ENCODE assay signal across 9 cellular contexts in genomic region chr3:150238995-150239612, GRCh38.
A peak's percentile ranks its signal among the peaks of the same experiment; 100 is the strongest.
DNase-seq lines count a peak whose midpoint lies in the region; ATAC-seq and TF ChIP-seq lines count a peak whose summit lies in the region.
"Had no signal": no experiment of that assay in that cellular context is flagged by ENCODE, and none has a peak within 500 bp of the region (broad histone marks: within the 10 kb centered on the region; RNA-seq: fewer than 3 reads in every experiment).

No MANE protein-coding gene starts in this region.

- WGBS in stomach, 5 donors = 42 to 59% (median 55%) methylated on average over 5 of the region's 5 CpGs

- no peaks in the 10 kb centered on the region for H3K9me3 ChIP-seq in stomach

- intact Hi-C loops in stomach (cut with DNase I; ENCODE audit: low total_unique reads) = no loop called here

- TF ChIP-seq EP300 in stomach (IDR thresholded peaks at IDR 0.05) = no peak

- peak overlapping the region in 3 of 5 donors; percentile 14 to 73 (median 66) for H3K27ac ChIP-seq in stomach

- peaks cover 13 to 39% (median 22%) of the 10 kb centered on the region in 4 donors for H3K4me1 ChIP-seq in stomach

- no peaks in the 10 kb centered on the region for H3K36me3 ChIP-seq in stomach

- ATAC-seq in esophagus mucosa = no peak
- ATAC-seq: T-helper 17 cell had no signal

- TF ChIP-seq POLR2A in stomach (IDR thresholded peaks at IDR 0.05) = no peak

- no peaks in the 10 kb centered on the region for H3K27me3 ChIP-seq in stomach

- DNase-seq in NCI-H510A treated with DMSO at 0.1 percent for 48 hours (lab: John Stamatoyannopoulos, UW) (peak; percentile 49), NCI-H510A (lab: John Stamatoyannopoulos, UW) (no peak), NCI-H774 (lab: John Stamatoyannopoulos, UW) (peak; percentile 62), epithelial cell of proximal tubule (ENCODE audit: low read depth) (no peak), stomach (peak; percentile 36), NK-92 (lab: John Stamatoyannopoulos, UW; ENCODE audit: unreplicated experiment) (no peak), cerebellum (ENCODE audit: low spot score) (no peak)
- DNase-seq: T-helper 17 cell had no signal

- H3K4me3 ChIP-seq in epithelial cell of proximal tubule (ENCODE audit: low read depth, low read length) (no peak overlapping the region), stomach (no peak overlapping the region)

- TF ChIP-seq CTCF in epithelial cell of proximal tubule (conservative IDR thresholded peaks at IDR 0.05; ENCODE audit: low read depth, low read length) (peak; percentile 69), stomach (IDR thresholded peaks at IDR 0.05) (peak in 5 of 7 experiments; percentile 17 to 49 (median 34))

Comparison
In these comparisons a context has a peak if more than half of its experiments do, and no peak if none do; other contexts are left out.
1. DNase-seq: peak in NCI-H510A treated with DMSO at 0.1 percent for 48 hours (single experiment), NCI-H774 (single experiment) and stomach (single experiment); none in NCI-H510A (single experiment), epithelial cell of proximal tubule (single experiment), NK-92 (single experiment) and cerebellum (single experiment).